Comparison of ENCODE assay signal across 8 cellular contexts in genomic region chr2:72149556-72150156, GRCh38. TPM values are rescaled to one million over a fixed set of nuclear protein-coding genes. Genes with fewer than 3 reads are reported as not detected.
DNase-seq lines count a peak whose midpoint lies in the region; ATAC-seq lines count a peak whose summit lies in the region.

No MANE protein-coding gene starts in this region.

- DNase-seq in activated CD4-positive, alpha-beta T cell treated with anti-CD3 and anti-CD28 coated beads for 48 hours = peak; percentile 27
- no peak for DNase-seq in activated CD4-positive, alpha-beta T cell treated with anti-CD3 and anti-CD28 coated beads, Interleukin-2, amount 50 U/mL, for 1 hour
- peak; percentile 58 for DNase-seq in activated CD8-positive, alpha-beta memory T cell treated with anti-CD3 and anti-CD28 coated beads, Interleukin-2, amount 50 U/mL, for 48 hours
- DNase-seq in left ventricle myocardium superior (no peak), skeletal muscle cell (ENCODE audit: low read depth) (no peak), HCEC 1CT (no peak), NCI-H774 (lab: John Stamatoyannopoulos, UW) (no peak), A172 (ENCODE audit: low spot score) (no peak)

- intact Hi-C loops in left ventricle myocardium superior (cut with micrococcal nuclease) = loop anchor here (5.0 to 10.0 kb wide), 2 partner anchors 217 to 605 kb away; no protein-coding TSS in a partner anchor

- peak; percentile 26 for ATAC-seq in left ventricle myocardium superior

- H3K4me3 ChIP-seq in skeletal muscle cell (ENCODE audit: low read depth, low read length) = peak overlapping the region; percentile 39

RNA-seq across cellular contexts. Expression of gene CYP26B1, which starts 2.0 kb away (rescaled TPM):
- 4.2 TPM for total RNA-seq in left ventricle myocardium superior
- total RNA-seq in A172 (2014; rRNA removed; shearing (Covaris generic)) = 0.02 and 0.12 TPM in 2 replicates

Comparison
In these comparisons a context has a peak if more than half of its experiments do, and no peak if none do; other contexts are left out.
1. DNase-seq: peak in activated CD4-positive, alpha-beta T cell treated with anti-CD3 and anti-CD28 coated beads for 48 hours (single experiment) and activated CD8-positive, alpha-beta memory T cell treated with anti-CD3 and anti-CD28 coated beads, Interleukin-2, amount 50 U/mL, for 48 hours (single experiment); none in activated CD4-positive, alpha-beta T cell treated with anti-CD3 and anti-CD28 coated beads, Interleukin-2, amount 50 U/mL, for 1 hour (single experiment), left ventricle myocardium superior (single experiment), skeletal muscle cell (single experiment), HCEC 1CT (single experiment), NCI-H774 (single experiment) and A172 (single experiment).